1 cellular context compared by ENCODE assay signal in genomic region chr6:43290905-43291355, GRCh38.
TF ChIP-seq lines count a peak whose summit lies in the region.

No MANE protein-coding gene starts in this region.

TF ChIP-seq in HepG2, 621 proteins besides CTCF, POLR2A, EP300 and RAD21 (continued from another document and continues in another):
- TF ChIP-seq JARID2 (CRISPR knock-in tag; IDR thresholded peaks at IDR 0.05; ENCODE audit: insufficient replicate concordance) (peak; percentile 41), DNMT3B (CRISPR knock-in tag; conservative IDR thresholded peaks at IDR 0.05) (no peak), FOSL2 (CRISPR knock-in tag; IDR thresholded peaks at IDR 0.05) (no peak; the same call in 1 of the 2 replicates), ZNF605 (CRISPR knock-in tag; IDR thresholded peaks at IDR 0.05) (peak; percentile 89), CBX5 (CRISPR knock-in tag; IDR thresholded peaks at IDR 0.05; ENCODE audit: borderline replicate concordance) (peak; percentile 10; the same call in 1 of the 2 replicates), SP5 (CRISPR knock-in tag; IDR thresholded peaks at IDR 0.05; ENCODE audit: borderline replicate concordance, low read depth) (peak; percentile 36; the same call in 1 of the 2 replicates), ZNF674 (CRISPR knock-in tag; IDR thresholded peaks at IDR 0.05; ENCODE audit: low read depth) (no peak), ZNF512 (CRISPR knock-in tag; IDR thresholded peaks at IDR 0.05) (no peak), ZZZ3 (CRISPR knock-in tag; IDR thresholded peaks at IDR 0.05; ENCODE audit: borderline replicate concordance) (no peak; the same call in 1 of the 2 replicates), XBP1 (CRISPR knock-in tag; IDR thresholded peaks at IDR 0.05) (no peak), ZSCAN21 (CRISPR knock-in tag; IDR thresholded peaks at IDR 0.05; ENCODE audit: borderline replicate concordance) (peak; percentile 63; the same call in 1 of the 2 replicates), ELF1 (CRISPR knock-in tag; IDR thresholded peaks at IDR 0.05) (peak; percentile 40; the same call in 1 of the 2 replicates), IRF2 (CRISPR knock-in tag; IDR thresholded peaks at IDR 0.05) (peak; percentile 78), CCAR2 (optimal IDR thresholded peaks at IDR 0.05; ENCODE audit: low read depth, low read length) (no peak), ZSCAN12 (CRISPR knock-in tag; IDR thresholded peaks at IDR 0.05) (peak; percentile 88; the same call in 1 of the 2 replicates), RCOR2 (CRISPR knock-in tag; IDR thresholded peaks at IDR 0.05) (peak; percentile 65), ZKSCAN1 (IDR thresholded peaks at IDR 0.05; ENCODE audit: low read length) (0 out of 2 replicates have a peak, but pooled peaks have one; percentile 44), ZNF326 (CRISPR knock-in tag; IDR thresholded peaks at IDR 0.05; ENCODE audit: borderline replicate concordance) (no peak), ZNF687 (CRISPR knock-in tag; IDR thresholded peaks at IDR 0.05) (peak; percentile 72), ZNF280B (CRISPR knock-in tag; IDR thresholded peaks at IDR 0.05; ENCODE audit: borderline replicate concordance) (no peak), CHD2 (IDR thresholded peaks at IDR 0.05; ENCODE audit: low read depth, low read length) (no peak), HBP1 (CRISPR knock-in tag; IDR thresholded peaks at IDR 0.05; ENCODE audit: low read depth) (no peak), TFDP1 (CRISPR knock-in tag; IDR thresholded peaks at IDR 0.05; ENCODE audit: borderline replicate concordance) (peak; percentile 35; the same call in 1 of the 2 replicates), MAZ (IDR thresholded peaks at IDR 0.05; ENCODE audit: borderline replicate concordance, low read depth, low read length) (no peak), MAZ (CRISPR knock-in tag; IDR thresholded peaks at IDR 0.05; ENCODE audit: low read depth) (0 out of 2 replicates have a peak, but pooled peaks have one; percentile 23), FOXA3 (CRISPR knock-in tag; IDR thresholded peaks at IDR 0.05) (peak; percentile 91), ADNP (CRISPR knock-in tag; IDR thresholded peaks at IDR 0.05) (no peak; the same call in 1 of the 2 replicates), ZNF776 (CRISPR knock-in tag; IDR thresholded peaks at IDR 0.05) (no peak), ZMYM2 (CRISPR knock-in tag; IDR thresholded peaks at IDR 0.05) (peak; percentile 66; the same call in 1 of the 2 replicates), KLF16 (CRISPR knock-in tag; IDR thresholded peaks at IDR 0.05) (no peak), RAD51 (IDR thresholded peaks at IDR 0.05; ENCODE audit: borderline replicate concordance) (no peak), MAFK (conservative IDR thresholded peaks at IDR 0.05 in 1 of 2, IDR thresholded peaks at IDR 0.05 in 1 of 2; ENCODE audit: low read length in 2 of 2) (no peak), RFX1 (IDR thresholded peaks at IDR 0.05) (no peak), XRCC5 (optimal IDR thresholded peaks at IDR 0.05; ENCODE audit: low read length) (peak; percentile 51), POGZ (CRISPR knock-in tag; IDR thresholded peaks at IDR 0.05) (peak; percentile 84), GLI4 (CRISPR knock-in tag; IDR thresholded peaks at IDR 0.05; ENCODE audit: borderline replicate concordance) (no peak), ZBTB43 (CRISPR knock-in tag; conservative IDR thresholded peaks at IDR 0.05) (peak; percentile 63; the same call in 1 of the 2 replicates), TMF1 (CRISPR knock-in tag; IDR thresholded peaks at IDR 0.05; ENCODE audit: low read depth) (peak; percentile 73; the same call in 1 of the 2 replicates), SATB2 (CRISPR knock-in tag; IDR thresholded peaks at IDR 0.05) (no peak), KDM2A (CRISPR knock-in tag; IDR thresholded peaks at IDR 0.05; ENCODE audit: borderline replicate concordance, low read depth) (peak; percentile 56; the same call in 1 of the 2 replicates), NCOA1 (CRISPR knock-in tag; IDR thresholded peaks at IDR 0.05) (0 out of 2 replicates have a peak, but pooled peaks have one; percentile 70), ZNF143 (CRISPR knock-in tag; IDR thresholded peaks at IDR 0.05) (peak; percentile 25; the same call in 1 of the 2 replicates), E2F1 (CRISPR knock-in tag; IDR thresholded peaks at IDR 0.05) (peak; percentile 63; the same call in 1 of the 2 replicates)
